ENCODE assay signal across 8 cellular contexts in the genomic region with DNA sequence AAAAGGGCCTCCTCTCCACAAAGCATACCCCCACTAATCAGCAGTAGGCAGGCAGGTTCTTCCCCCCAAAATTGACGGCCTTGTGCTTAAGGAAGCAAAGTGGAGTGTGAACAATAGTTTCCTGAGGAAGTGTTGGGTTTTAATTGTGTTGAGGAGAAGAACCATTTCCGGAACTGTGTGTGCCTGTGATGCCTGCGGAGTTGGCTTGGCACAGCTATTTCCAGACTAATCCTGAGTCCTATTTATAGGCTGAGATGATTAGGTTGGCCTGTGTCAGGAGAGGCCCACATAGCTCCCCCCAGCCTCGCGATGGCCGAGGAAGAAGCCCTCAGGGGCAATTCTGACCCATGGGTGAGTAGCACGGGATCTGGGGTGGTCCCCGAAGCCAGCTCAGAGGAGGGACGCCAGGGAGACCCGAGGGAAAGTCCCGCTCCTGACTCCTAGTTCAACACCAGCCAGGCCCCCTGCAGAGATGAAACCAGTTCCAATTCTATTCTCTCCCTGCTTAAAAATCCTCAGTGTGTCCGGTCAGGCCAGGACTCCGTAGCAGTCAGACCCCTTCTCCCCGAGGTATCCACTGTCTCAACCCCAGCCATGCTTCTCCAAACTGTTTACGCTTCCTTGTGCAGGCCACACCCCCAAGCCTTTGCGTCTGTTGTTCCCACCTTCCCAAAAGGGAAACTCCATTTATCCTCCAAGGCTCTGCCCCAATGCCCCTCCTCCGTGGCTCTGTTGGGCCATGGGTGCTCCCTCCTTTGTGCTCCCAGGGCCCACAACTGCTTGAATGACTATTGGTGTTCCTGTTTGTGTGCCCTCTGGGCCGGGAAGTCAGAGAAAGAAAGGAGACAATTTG. TPM values are rescaled to one million over a fixed set of nuclear protein-coding genes. Genes with fewer than 3 reads are reported as not detected.
DNase-seq lines count a peak whose midpoint lies in the region; ATAC-seq lines count a peak whose summit lies in the region.

No MANE protein-coding gene starts in this region.

- in situ Hi-C loops in Caki2 (cut with HindIII; ENCODE audit: low pct_unique_long_range_greater_than_20kb, low sequenced_read_pairs), result no loop called here

- peak overlapping the region; percentile 19 to 38 for H3K4me3 ChIP-seq in duodenal mucosa (ENCODE audit: low read depth in 1 of 2, low read length in 2 of 2)
- H3K4me3 ChIP-seq in urinary bladder (ENCODE audit: low read depth, low read length), result no peak overlapping the region

- no peaks in the 10 kb centered on the region for H3K27me3 ChIP-seq in duodenal mucosa (ENCODE audit: control insufficient read depth in 1 of 2, insufficient read depth in 2 of 2, low read length in 2 of 2)

- no peaks in the 10 kb centered on the region for H3K9me3 ChIP-seq in duodenal mucosa (ENCODE audit: control insufficient read depth in 1 of 2, low read length in 2 of 2)

- WGBS in urinary bladder, result 15% methylated on average over 18 of the region's 18 CpGs

- DNase-seq in Caki2 (ENCODE audit: low read depth) (peak; percentile 14), NCI-H510A treated with DMSO at 0.1 percent for 48 hours (lab: John Stamatoyannopoulos, UW) (peak; percentile 78), mesenteric fat pad (ENCODE audit: low spot score) (peak; percentile 89), NCI-H345 (lab: John Stamatoyannopoulos, UW) (no peak)

- H3K4me1 ChIP-seq in duodenal mucosa (ENCODE audit: control insufficient read depth in 1 of 2, insufficient read depth in 2 of 2, low read length in 2 of 2) (peaks cover 84 to 87% of the 10 kb centered on the region in 2 donors), urinary bladder (ENCODE audit: insufficient read depth) (peaks cover 4% of the 10 kb centered on the region)

- H3K27ac ChIP-seq in duodenal mucosa (ENCODE audit: low read depth, low read length) (peak overlapping the region; percentile 97), urinary bladder (ENCODE audit: low read depth) (peak overlapping the region; percentile 88)

- H3K36me3 ChIP-seq in duodenal mucosa (ENCODE audit: control insufficient read depth in 1 of 2, insufficient read depth in 2 of 2, low read length in 2 of 2) (no peaks in the 10 kb centered on the region), urinary bladder (ENCODE audit: insufficient read depth) (no peaks in the 10 kb centered on the region)

- ATAC-seq in esophagus mucosa (no peak), GM18873 (IDR thresholded peaks at IDR 0.05; ENCODE audit: low FRiP score, unreplicated experiment) (no peak)

- H3K9ac ChIP-seq in duodenal mucosa (ENCODE audit: low read depth in 1 of 2, low read length in 2 of 2), result peak overlapping the region; percentile 43 to 58

RNA-seq across cellular contexts. Expression of a gene that starts 18.1 kb away (rescaled TPM):
- total RNA-seq in Caki2 (2014; rRNA removed; shearing (Covaris generic); ENCODE audit: low replicate concordance), result 8.7 and 13.8 TPM in 2 replicates
- 843 TPM for total RNA-seq in mesenteric fat pad
- 405 TPM for total RNA-seq in urinary bladder
- 2,591 TPM for polyA plus RNA-seq in urinary bladder
- 270 TPM for total RNA-seq in esophagus mucosa

Comparison
In these comparisons a context has a peak if more than half of its experiments do, and no peak if none do; other contexts are left out.
1. RNA of a gene that starts 18.1 kb away (total RNA-seq): 843 TPM in mesenteric fat pad (single experiment), 405 TPM in urinary bladder (single experiment) and 270 TPM in esophagus mucosa (single experiment); 8.7 to 13.8 TPM in Caki2; every median in the first group is over 10 times any median in the second.